Comparison of ENCODE assay signal across 1 cellular context in the genomic region with DNA sequence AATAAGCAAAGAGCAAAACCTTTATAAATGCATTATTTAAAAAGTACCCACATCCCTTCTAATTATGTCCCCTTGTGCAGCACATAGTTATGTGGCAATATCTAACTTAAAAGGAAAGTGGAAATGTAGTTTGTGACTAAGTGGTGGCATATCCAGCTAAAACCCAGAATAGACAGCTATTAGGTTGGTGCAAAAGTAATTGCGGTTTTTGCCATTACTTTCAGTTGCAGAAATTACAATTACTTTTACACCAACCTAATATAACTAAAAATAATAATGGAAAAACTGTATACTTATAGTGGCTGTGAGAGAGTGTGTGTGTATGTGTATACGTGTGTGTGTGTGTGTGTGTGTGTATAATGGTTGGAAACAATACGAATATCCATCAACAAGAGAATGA.
TF ChIP-seq lines count a peak whose summit lies in the region.

No MANE protein-coding gene starts in this region.

TF ChIP-seq in HepG2, 621 proteins besides CTCF, POLR2A, EP300 and RAD21:
- TF ChIP-seq ZBTB40 (IDR thresholded peaks at IDR 0.05) = peak; percentile 82
- no peak for TF ChIP-seq ZBTB40 (CRISPR knock-in tag; IDR thresholded peaks at IDR 0.05)
- TF ChIP-seq ZBTB20 (CRISPR knock-in tag; IDR thresholded peaks at IDR 0.05; ENCODE audit: borderline replicate concordance, low read depth) = no peak
- no peak for TF ChIP-seq HDAC6 (IDR thresholded peaks at IDR 0.05; ENCODE audit: low read depth, low read length)
- no peak for TF ChIP-seq AGO2 (optimal IDR thresholded peaks at IDR 0.05; ENCODE audit: low read depth, low read length)
